Comparison of ENCODE assay signal across 19 cellular contexts in genomic region chr12:57196439-57196838, GRCh38. TPM values are rescaled to one million over a fixed set of nuclear protein-coding genes. Genes with fewer than 3 reads are reported as not detected.
"Had no signal": no experiment of that assay in that cellular context is flagged by ENCODE, and none has a peak within 500 bp of the region (broad histone marks: within the 10 kb centered on the region; RNA-seq: fewer than 3 reads in every experiment).

No MANE protein-coding gene starts in this region.

- ATAC-seq: activated CD8-positive, alpha-beta memory T cell treated with anti-CD3 and anti-CD28 coated beads, Interleukin-2, amount 10 ng/mL, durations not matched to agents 7 days and 5 days; activated T-cell treated with anti-CD3 and anti-CD28 coated beads, Interleukin-2, amount 50 U/mL, for 4 hours; heart right ventricle had no signal

- H3K9ac ChIP-seq: parathyroid adenoma had no signal

- H3K4me1 Mint-ChIP-seq: activated CD8-positive, alpha-beta memory T cell treated with anti-CD3 and anti-CD28 coated beads, Interleukin-2, amount 10 ng/mL, durations not matched to agents 7 days and 5 days had no signal

- DNase-seq: activated CD4-positive, alpha-beta T cell treated with anti-CD3 and anti-CD28 coated beads, Interleukin-2, amount 50 U/mL, for 48 hours; activated CD8-positive, alpha-beta memory T cell treated with anti-CD3 and anti-CD28 coated beads, Interleukin-2, amount 10 ng/mL, durations not matched to agents 7 days and 5 days; activated gamma-delta T cell; activated T-cell treated with anti-CD3 and anti-CD28 coated beads, Interleukin-2, amount 50 U/mL, for 4 hours; heart right ventricle; left ventricle myocardium inferior; mesenchymal stem cell; retina; stimulated activated CD4-positive, alpha-beta T cell treated with anti-CD3 and anti-CD28 coated beads, Interleukin-4, amount 100 ng/mL, for 4 hours; thyroid gland had no signal

- H3K27me3 Mint-ChIP-seq: activated CD8-positive, alpha-beta memory T cell treated with anti-CD3 and anti-CD28 coated beads, Interleukin-2, amount 10 ng/mL, durations not matched to agents 7 days and 5 days; activated naive CD8-positive, alpha-beta T cell had no signal

- H3K36me3 Mint-ChIP-seq: activated CD8-positive, alpha-beta memory T cell treated with anti-CD3 and anti-CD28 coated beads, Interleukin-2, amount 10 ng/mL, durations not matched to agents 7 days and 5 days; activated naive CD8-positive, alpha-beta T cell had no signal

- H3K4me3 Mint-ChIP-seq: activated CD8-positive, alpha-beta memory T cell treated with anti-CD3 and anti-CD28 coated beads, Interleukin-2, amount 10 ng/mL, durations not matched to agents 7 days and 5 days; activated naive CD8-positive, alpha-beta T cell; activated T-cell treated with anti-CD3 and anti-CD28 coated beads, Interleukin-2, amount 50 U/mL, for 4 hours had no signal

- H3K4me3 ChIP-seq: heart right ventricle, left ventricle myocardium inferior, thyroid gland had no signal

- H3K9me3 ChIP-seq: heart right ventricle, left ventricle myocardium inferior, thyroid gland had no signal

- H3K27ac Mint-ChIP-seq: activated CD8-positive, alpha-beta memory T cell treated with anti-CD3 and anti-CD28 coated beads, Interleukin-2, amount 10 ng/mL, durations not matched to agents 7 days and 5 days; activated naive CD8-positive, alpha-beta T cell had no signal

- H3K4me1 ChIP-seq: heart right ventricle, left ventricle myocardium inferior, parathyroid adenoma, thyroid gland had no signal

- H3K27me3 ChIP-seq: heart right ventricle, thyroid gland had no signal

- H3K27ac ChIP-seq: heart right ventricle, left ventricle myocardium inferior, parathyroid adenoma, thyroid gland had no signal

- H2AFZ ChIP-seq: parathyroid adenoma had no signal

- FAIRE-seq: colon, frontal cortex, keratinocyte, urothelium cell line had no signal

- H3K79me2 ChIP-seq: parathyroid adenoma had no signal

- H3K9me3 Mint-ChIP-seq: activated T-cell treated with anti-CD3 and anti-CD28 coated beads, Interleukin-2, amount 50 U/mL, for 4 hours had no signal

RNA-seq across cellular contexts. Expression of gene NXPH4, which starts 20.2 kb away (rescaled TPM):
- total RNA-seq: skeletal muscle tissue had no signal

RNA-seq across cellular contexts. Expression of gene LRP1-AS, which starts 49.0 kb away (rescaled TPM):
- total RNA-seq: activated CD8-positive, alpha-beta memory T cell treated with anti-CD3 and anti-CD28 coated beads, Interleukin-2, amount 10 ng/mL, durations not matched to agents 7 days and 5 days; activated T-cell treated with anti-CD3 and anti-CD28 coated beads, Interleukin-2, amount 50 U/mL, for 4 hours; bronchial epithelial cell; frontal cortex; heart right ventricle; left ventricle myocardium inferior; T-helper 2 cell treated with Interferon-gamma antibody and Interleukin-4, amounts not matched to agents 100 ng/mL and 5 ng/mL, for 36 hours; thyroid gland had no signal
